ENCODE assay signal across 28 cellular contexts in genomic region chr13:107884564-107884963, GRCh38.
"Had no signal": no experiment of that assay in that cellular context is flagged by ENCODE, and none has a peak within 500 bp of the region (broad histone marks: within the 10 kb centered on the region; RNA-seq: fewer than 3 reads in every experiment).

No MANE protein-coding gene starts in this region.

- H3K27me3 ChIP-seq: neural progenitor cell, ovary, right lobe of liver, sigmoid colon, spleen, suprapubic skin, testis, tibial artery, transverse colon, upper lobe of right lung, uterus had no signal

- H3K4me3 ChIP-seq: neural progenitor cell, ovary, psoas muscle, right lobe of liver, sigmoid colon, spleen, suprapubic skin, testis, tibial artery, transverse colon, upper lobe of right lung, uterus had no signal

- H3K4me2 ChIP-seq: neural progenitor cell had no signal

- H3K27ac ChIP-seq: neural progenitor cell, ovary, parathyroid adenoma, psoas muscle, right lobe of liver, sigmoid colon, spleen, suprapubic skin, testis, tibial artery, transverse colon, upper lobe of right lung, uterus had no signal

- H2AFZ ChIP-seq: neural progenitor cell, parathyroid adenoma had no signal

- H3K9ac ChIP-seq: neural progenitor cell, parathyroid adenoma had no signal

- ATAC-seq: natural killer cell; psoas muscle; right cardiac atrium; right lobe of liver; stimulated activated memory B cell treated with anti-CD40 and anti-IgM and Interleukin-4, amounts not matched to agents 10 μg/mL and 1 μg/mL and 100 μg/mL, for 72 hours; stimulated activated naive CD8-positive, alpha-beta T cell treated with anti-CD3 and anti-CD28 coated beads, Interleukin-15, amount 100 ng/mL, for 72 hours; stimulated activated naive CD8-positive, alpha-beta T cell treated with anti-CD3 and anti-CD28 coated beads, Interleukin-15, Interleukin-2, amounts not matched to agents 100 U/mL and 50 U/mL, for 24 hours; upper lobe of right lung had no signal

- H3K9me3 ChIP-seq: ovary, psoas muscle, right lobe of liver, testis, transverse colon, upper lobe of right lung, uterus had no signal

- DNase-seq: natural killer cell; occipital lobe; ovary; posterior cingulate gyrus; psoas muscle; right cardiac atrium; right lobe of liver; sigmoid colon; small intestine; spleen; stimulated activated CD4-positive, alpha-beta T cell treated with anti-CD3 and anti-CD28 coated beads, Interleukin-12 subunit alpha, Interleukin-12 subunit beta, amount 100 ng/mL, for 4 hours; stimulated activated CD4-positive, alpha-beta T cell treated with anti-CD3 and anti-CD28 coated beads, Interleukin-1b, Interleukin-23, amount 100 ng/mL, for 48 hours; stimulated activated CD4-positive, alpha-beta T cell treated with anti-CD3 and anti-CD28 coated beads, Interleukin-4, amount 100 ng/mL, for 1 hour; stimulated activated CD4-positive, alpha-beta T cell treated with anti-CD3 and anti-CD28 coated beads, Interleukin-4, amount 100 ng/mL, for 4 hours; stimulated activated CD8-positive, alpha-beta memory T cell treated with anti-CD3 and anti-CD28 coated beads, Interleukin-4, amount 100 ng/mL, for 48 hours; stimulated activated naive CD4-positive, alpha-beta T cell; stimulated activated naive CD8-positive, alpha-beta T cell treated with anti-CD3 and anti-CD28 coated beads, Interleukin-15, amount 100 ng/mL, for 72 hours; stimulated activated naive CD8-positive, alpha-beta T cell treated with anti-CD3 and anti-CD28 coated beads, Interleukin-15, Interleukin-2, amounts not matched to agents 100 U/mL and 50 U/mL, for 24 hours; substantia nigra; testis; tibial artery; transverse colon; upper lobe of right lung; uterus had no signal

- H3K36me3 ChIP-seq: neural progenitor cell, ovary, right lobe of liver, sigmoid colon, spleen, suprapubic skin, tibial artery, transverse colon, upper lobe of right lung, uterus had no signal

- H3K4me1 ChIP-seq: neural progenitor cell, parathyroid adenoma, psoas muscle, right lobe of liver, sigmoid colon, spleen, suprapubic skin, testis, tibial artery, transverse colon, upper lobe of right lung, uterus had no signal

- FAIRE-seq: small intestine had no signal

- H3K79me2 ChIP-seq: parathyroid adenoma had no signal
